8 cellular contexts compared by ENCODE assay signal in genomic region chr2:190843874-190844699, GRCh38. TPM values are rescaled to one million over a fixed set of nuclear protein-coding genes. Genes with fewer than 3 reads are reported as not detected.
A peak's percentile ranks its signal among the peaks of the same experiment; 100 is the strongest.
DNase-seq lines count a peak whose midpoint lies in the region; ATAC-seq and TF ChIP-seq lines count a peak whose summit lies in the region.

No MANE protein-coding gene starts in this region.

- H3K36me3 Mint-ChIP-seq in natural killer cell treated with Interleukin-12 subunit alpha and Interleukin-12 subunit beta and Interleukin-15 and Interleukin-18, amount 100 ng/mL, for 72 hours, result no peaks in the 10 kb centered on the region
- H3K36me3 Mint-ChIP-seq in natural killer cell, result no peaks in the 10 kb centered on the region
- no peaks in the 10 kb centered on the region for H3K36me3 Mint-ChIP-seq in activated T-cell treated with anti-CD3 and anti-CD28 coated beads, Interleukin-2, amount 50 U/mL, for 72 hours (ENCODE audit: insufficient read depth in 2 of 2)

- no peak for TF ChIP-seq CTCF in natural killer cell (IDR thresholded peaks at IDR 0.05)
- no peak for TF ChIP-seq CTCF in right atrium auricular region (IDR thresholded peaks at IDR 0.05)

- peaks cover 7 to 12% of the 10 kb centered on the region in 2 donors for H3K4me1 Mint-ChIP-seq in natural killer cell treated with Interleukin-12 subunit alpha and Interleukin-12 subunit beta and Interleukin-15 and Interleukin-18, amount 100 ng/mL, for 72 hours (ENCODE audit: low read depth in 2 of 2)
- H3K4me1 Mint-ChIP-seq in natural killer cell, result no peaks in the 10 kb centered on the region
- peaks cover 44% of the 10 kb centered on the region for H3K4me1 Mint-ChIP-seq in activated T-cell treated with anti-CD3 and anti-CD28 coated beads, Interleukin-2, amount 50 U/mL, for 72 hours (ENCODE audit: low read depth)

- H3K4me3 Mint-ChIP-seq in natural killer cell treated with Interleukin-12 subunit alpha and Interleukin-12 subunit beta and Interleukin-15 and Interleukin-18, amount 100 ng/mL, for 72 hours, result peak overlapping the region; percentile 58
- no peak overlapping the region for H3K4me3 Mint-ChIP-seq in natural killer cell
- H3K4me3 Mint-ChIP-seq in activated T-cell treated with anti-CD3 and anti-CD28 coated beads, Interleukin-2, amount 50 U/mL, for 72 hours, result peak overlapping the region; percentile 60 to 79

- no peak for DNase-seq in natural killer cell treated with Interleukin-12 subunit alpha and Interleukin-12 subunit beta and Interleukin-15 and Interleukin-18, amount 100 ng/mL, for 72 hours (ENCODE audit: low spot score)
- DNase-seq in natural killer cell, result no peak
- peak; percentile 74 to 80 for DNase-seq in activated T-cell treated with anti-CD3 and anti-CD28 coated beads, Interleukin-2, amount 50 U/mL, for 72 hours
- DNase-seq in stimulated activated naive CD8-positive, alpha-beta T cell treated with anti-CD3 and anti-CD28 coated beads, Interleukin-15, Interleukin-2, amounts not matched to agents 100 U/mL and 50 U/mL, for 24 hours, result peak; percentile 52
- no peak for DNase-seq in right atrium auricular region (ENCODE audit: low spot score)
- no peak for DNase-seq in NCI-H526 (lab: John Stamatoyannopoulos, UW)
- DNase-seq in effector CD8-positive, alpha-beta T cell (lab: John Stamatoyannopoulos, UW), result no peak

- H3K27ac Mint-ChIP-seq in natural killer cell treated with Interleukin-12 subunit alpha and Interleukin-12 subunit beta and Interleukin-15 and Interleukin-18, amount 100 ng/mL, for 72 hours, result peak overlapping the region; percentile 58 to 77
- no peak overlapping the region for H3K27ac Mint-ChIP-seq in natural killer cell
- H3K27ac Mint-ChIP-seq in activated T-cell treated with anti-CD3 and anti-CD28 coated beads, Interleukin-2, amount 50 U/mL, for 72 hours, result peak overlapping the region; percentile 99

- H3K27me3 Mint-ChIP-seq in natural killer cell treated with Interleukin-12 subunit alpha and Interleukin-12 subunit beta and Interleukin-15 and Interleukin-18, amount 100 ng/mL, for 72 hours, result no peaks in the 10 kb centered on the region
- no peaks in the 10 kb centered on the region for H3K27me3 Mint-ChIP-seq in natural killer cell (ENCODE audit: low read depth in 2 of 2)
- H3K27me3 Mint-ChIP-seq in activated T-cell treated with anti-CD3 and anti-CD28 coated beads, Interleukin-2, amount 50 U/mL, for 72 hours (ENCODE audit: low read depth), result no peaks in the 10 kb centered on the region

- H3K4me3 ChIP-seq in right atrium auricular region, result no peak overlapping the region

- ATAC-seq in natural killer cell treated with Interleukin-12 subunit alpha and Interleukin-12 subunit beta and Interleukin-15 and Interleukin-18, amount 100 ng/mL, for 72 hours, result peak; percentile 97 to 100
- ATAC-seq in natural killer cell, result no peak
- peak; percentile 95 for ATAC-seq in HG03378 (IDR thresholded peaks at IDR 0.05; ENCODE audit: unreplicated experiment)
- peak; percentile 96 to 97 for ATAC-seq in activated T-cell treated with anti-CD3 and anti-CD28 coated beads, Interleukin-2, amount 50 U/mL, for 72 hours (replicated peaks in 1 of 2)
- ATAC-seq in stimulated activated naive CD8-positive, alpha-beta T cell treated with anti-CD3 and anti-CD28 coated beads, Interleukin-15, Interleukin-2, amounts not matched to agents 100 U/mL and 50 U/mL, for 24 hours, result peak; percentile 91

- H3K27ac ChIP-seq in right atrium auricular region, result no peak overlapping the region

- H3K36me3 ChIP-seq in right atrium auricular region, result no peaks in the 10 kb centered on the region

- no peaks in the 10 kb centered on the region for H3K9me3 Mint-ChIP-seq in natural killer cell treated with Interleukin-12 subunit alpha and Interleukin-12 subunit beta and Interleukin-15 and Interleukin-18, amount 100 ng/mL, for 72 hours
- no peaks in the 10 kb centered on the region for H3K9me3 Mint-ChIP-seq in natural killer cell
- H3K9me3 Mint-ChIP-seq in activated T-cell treated with anti-CD3 and anti-CD28 coated beads, Interleukin-2, amount 50 U/mL, for 72 hours, result no peaks in the 10 kb centered on the region

- H3K4me1 ChIP-seq in right atrium auricular region, result no peaks in the 10 kb centered on the region

- no peaks in the 10 kb centered on the region for H3K27me3 ChIP-seq in right atrium auricular region

- H3K9me3 ChIP-seq in right atrium auricular region, result no peaks in the 10 kb centered on the region

- intact Hi-C loops in natural killer cell (cut with micrococcal nuclease), result no loop called here

RNA-seq across cellular contexts. Expression of gene GLS, which starts 36.5 kb away (rescaled TPM):
- 100 to 1,000 TPM; 221 to 318 TPM for total RNA-seq in natural killer cell treated with Interleukin-12 subunit alpha and Interleukin-12 subunit beta and Interleukin-15 and Interleukin-18, amount 100 ng/mL, for 72 hours
- 100 to 1,000 TPM; 279 to 322 (median 285) TPM for total RNA-seq in natural killer cell
- 100 to 1,000 TPM; 269 to 288 TPM for total RNA-seq in activated T-cell treated with anti-CD3 and anti-CD28 coated beads, Interleukin-2, amount 50 U/mL, for 72 hours
- total RNA-seq in right atrium auricular region, result 10 to 100 TPM; 53.7 to 77.2 TPM

Comparison
In these comparisons a context has a peak if more than half of its experiments do, and no peak if none do; other contexts are left out.
1. ATAC-seq: peak in natural killer cell treated with Interleukin-12 subunit alpha and Interleukin-12 subunit beta and Interleukin-15 and Interleukin-18, amount 100 ng/mL, for 72 hours (2 of 2), HG03378 (single experiment), activated T-cell treated with anti-CD3 and anti-CD28 coated beads, Interleukin-2, amount 50 U/mL, for 72 hours (2 of 2) and stimulated activated naive CD8-positive, alpha-beta T cell treated with anti-CD3 and anti-CD28 coated beads, Interleukin-15, Interleukin-2, amounts not matched to agents 100 U/mL and 50 U/mL, for 24 hours (single experiment); none in natural killer cell (0 of 3).
2. H3K27ac Mint-ChIP-seq: peak in natural killer cell treated with Interleukin-12 subunit alpha and Interleukin-12 subunit beta and Interleukin-15 and Interleukin-18, amount 100 ng/mL, for 72 hours (2 of 2) and activated T-cell treated with anti-CD3 and anti-CD28 coated beads, Interleukin-2, amount 50 U/mL, for 72 hours (single experiment); none in natural killer cell (0 of 2).
3. DNase-seq: peak in activated T-cell treated with anti-CD3 and anti-CD28 coated beads, Interleukin-2, amount 50 U/mL, for 72 hours (2 of 2) and stimulated activated naive CD8-positive, alpha-beta T cell treated with anti-CD3 and anti-CD28 coated beads, Interleukin-15, Interleukin-2, amounts not matched to agents 100 U/mL and 50 U/mL, for 24 hours (single experiment); none in natural killer cell treated with Interleukin-12 subunit alpha and Interleukin-12 subunit beta and Interleukin-15 and Interleukin-18, amount 100 ng/mL, for 72 hours (single experiment), natural killer cell (single experiment), right atrium auricular region (single experiment), NCI-H526 (0 of 2) and effector CD8-positive, alpha-beta T cell (single experiment).